In genomic region chr18:78546281-78546680, GRCh38 we compare ENCODE assay signal across 7 cellular contexts.
"Had no signal": no experiment of that assay in that cellular context is flagged by ENCODE, and none has a peak within 500 bp of the region (broad histone marks: within the 10 kb centered on the region; RNA-seq: fewer than 3 reads in every experiment).

No MANE protein-coding gene starts in this region.

- H3K4me1 Mint-ChIP-seq: IgD-negative memory B cell had no signal

- DNase-seq: IMR-90, KBM-7, KG1 had no signal

- H3K27ac Mint-ChIP-seq: IgD-negative memory B cell had no signal

- H3K4me3 Mint-ChIP-seq: IgD-negative memory B cell had no signal

- H3K27me3 Mint-ChIP-seq: IgD-negative memory B cell had no signal

- ATAC-seq: HepG2, K562 had no signal

- H3K4me3 ChIP-seq: K562 had no signal

- H3K27ac ChIP-seq: HL-60 had no signal
